12 cellular contexts compared by ENCODE assay signal in genomic region chr3:100042144-100042543, GRCh38.
DNase-seq lines count a peak whose midpoint lies in the region; ATAC-seq, FAIRE-seq and TF ChIP-seq lines count a peak whose summit lies in the region.
"Had no signal": no experiment of that assay in that cellular context is flagged by ENCODE, and none has a peak within 500 bp of the region (broad histone marks: within the 10 kb centered on the region; RNA-seq: fewer than 3 reads in every experiment).

No MANE protein-coding gene starts in this region.

- H2AFZ ChIP-seq in smooth muscle cell (ENCODE audit: low read depth), result no peak overlapping the region

- H3K9me3 Mint-ChIP-seq in activated naive CD4-positive, alpha-beta T cell treated with anti-CD3 and anti-CD28 coated beads, Interleukin-2, amount 10 ng/mL, durations not matched to agents 7 days and 5 days, result no peaks in the 10 kb centered on the region
- H3K9me3 Mint-ChIP-seq: effector memory CD8-positive, alpha-beta T cell had no signal

- TF ChIP-seq POLR2A in H54 (IDR thresholded peaks at IDR 0.05; ENCODE audit: low read depth, low read length) (no peak), adrenal gland (IDR thresholded peaks at IDR 0.05) (peak in 1 of 2 donors; percentile 63)

- peak overlapping the region; percentile 83 for H3K9ac ChIP-seq in smooth muscle cell (ENCODE audit: low read depth)

- H3K27ac ChIP-seq in adrenal gland (peak overlapping the region; percentile 81 to 95 (median 87)), smooth muscle cell (ENCODE audit: low read depth) (peak overlapping the region; percentile 98)

- H3K36me3 ChIP-seq in adrenal gland (replicated peaks in 1 of 2) (no peaks in the 10 kb centered on the region), smooth muscle cell (ENCODE audit: low read depth) (no peaks in the 10 kb centered on the region)

- no peak overlapping the region for H3K4me3 Mint-ChIP-seq in activated naive CD4-positive, alpha-beta T cell treated with anti-CD3 and anti-CD28 coated beads, Interleukin-2, amount 10 ng/mL, durations not matched to agents 7 days and 5 days
- H3K4me3 Mint-ChIP-seq: effector memory CD8-positive, alpha-beta T cell had no signal

- H3K36me3 Mint-ChIP-seq in activated naive CD4-positive, alpha-beta T cell treated with anti-CD3 and anti-CD28 coated beads, Interleukin-2, amount 10 ng/mL, durations not matched to agents 7 days and 5 days, result no peaks in the 10 kb centered on the region

- peaks cover 39% of the 10 kb centered on the region for H3F3A ChIP-seq in smooth muscle cell (ENCODE audit: low read depth)

- H4K20me1 ChIP-seq in smooth muscle cell (ENCODE audit: low read depth), result no peaks in the 10 kb centered on the region

- CTCF ChIA-PET in activated naive CD4-positive, alpha-beta T cell treated with anti-CD3 and anti-CD28 coated beads, Interleukin-2, amount 10 ng/mL, durations not matched to agents 7 days and 5 days (lab: Charles Lee), result no interaction called here

- WGBS in adrenal gland, 4 donors, result 24 to 32% (median 29%) methylated on average over 2 of the region's 2 CpGs
- 15% methylated on average over 2 of the region's 2 CpGs for WGBS in smooth muscle cell (ENCODE audit: low lambda C conversion rate)

- no peak for DNase-seq in H54 (ENCODE audit: insufficient read length, low spot score)
- DNase-seq in adrenal gland, result peak in 6 of 7 donors; percentile 29 to 75 (median 66)
- no peak for DNase-seq in left ventricle myocardium superior
- DNase-seq in smooth muscle cell (lab: John Stamatoyannopoulos, UW; ENCODE audit: unreplicated experiment), result no peak
- no peak for DNase-seq in activated naive CD4-positive, alpha-beta T cell treated with anti-CD3 and anti-CD28 coated beads, Interleukin-2, amount 10 ng/mL, durations not matched to agents 7 days and 5 days
- DNase-seq in NCI-H2107 treated with DMSO at 0.1 percent for 48 hours (lab: John Stamatoyannopoulos, UW; ENCODE audit: unreplicated experiment), result no peak
- DNase-seq: effector memory CD8-positive, alpha-beta T cell; NCI-H1694 treated with DMSO at 0.1 percent for 48 hours; retina had no signal

- TF ChIP-seq CTCF in adrenal gland (IDR thresholded peaks at IDR 0.05) (no peak), smooth muscle cell (IDR thresholded peaks at IDR 0.05; ENCODE audit: borderline replicate concordance, insufficient read depth, poor library complexity, severe bottlenecking) (no peak)

- H3K4me1 ChIP-seq in adrenal gland (replicated peaks in 1 of 2), result peaks cover 35 to 58% of the 10 kb centered on the region in 2 donors
- H3K4me1 ChIP-seq in smooth muscle cell (ENCODE audit: low read depth), result peaks cover 29% of the 10 kb centered on the region

- ATAC-seq in left ventricle myocardium superior (peak; percentile 15), HG02798 (IDR thresholded peaks at IDR 0.05; ENCODE audit: poor library complexity, unreplicated experiment) (no peak), GM19395 (IDR thresholded peaks at IDR 0.05; ENCODE audit: unreplicated experiment) (no peak)
- ATAC-seq: effector memory CD8-positive, alpha-beta T cell had no signal

- peaks cover 2% of the 10 kb centered on the region for H3K4me1 Mint-ChIP-seq in activated naive CD4-positive, alpha-beta T cell treated with anti-CD3 and anti-CD28 coated beads, Interleukin-2, amount 10 ng/mL, durations not matched to agents 7 days and 5 days

- peak overlapping the region; percentile 68 for H3K4me2 ChIP-seq in smooth muscle cell

- peak; percentile 95 for FAIRE-seq in H54 (lab: Jason Lieb, UNC)
- FAIRE-seq: TTC549 had no signal

- no peaks in the 10 kb centered on the region for H3K79me2 ChIP-seq in smooth muscle cell (ENCODE audit: low read depth)

- no peak overlapping the region for H3K27ac Mint-ChIP-seq in activated naive CD4-positive, alpha-beta T cell treated with anti-CD3 and anti-CD28 coated beads, Interleukin-2, amount 10 ng/mL, durations not matched to agents 7 days and 5 days
- H3K27ac Mint-ChIP-seq: effector memory CD8-positive, alpha-beta T cell had no signal

- H3K4me3 ChIP-seq in adrenal gland, result peak overlapping the region in 1 of 4 donors; percentile 20
- no peak overlapping the region for H3K4me3 ChIP-seq in smooth muscle cell

- intact Hi-C loops in adrenal gland (cut with DNase I), result no loop called here
- intact Hi-C loops in left ventricle myocardium superior (cut with micrococcal nuclease), result no loop called here

- H3K27me3 ChIP-seq in adrenal gland, result no peaks in the 10 kb centered on the region
- no peaks in the 10 kb centered on the region for H3K27me3 ChIP-seq in smooth muscle cell (ENCODE audit: low read depth)

- no peaks in the 10 kb centered on the region for H3K27me3 Mint-ChIP-seq in activated naive CD4-positive, alpha-beta T cell treated with anti-CD3 and anti-CD28 coated beads, Interleukin-2, amount 10 ng/mL, durations not matched to agents 7 days and 5 days
- H3K27me3 Mint-ChIP-seq: effector memory CD8-positive, alpha-beta T cell had no signal

- H3K9me3 ChIP-seq in adrenal gland (replicated peaks in 1 of 3) (no peaks in the 10 kb centered on the region), smooth muscle cell (replicated peaks; ENCODE audit: low read depth) (no peaks in the 10 kb centered on the region)

Comparison
In these comparisons a context has a peak if more than half of its experiments do, and no peak if none do; other contexts are left out.
1. DNase-seq: peak in adrenal gland (6 of 7); none in H54 (single experiment), left ventricle myocardium superior (single experiment), smooth muscle cell (single experiment), activated naive CD4-positive, alpha-beta T cell treated with anti-CD3 and anti-CD28 coated beads, Interleukin-2, amount 10 ng/mL, durations not matched to agents 7 days and 5 days (single experiment) and NCI-H2107 treated with DMSO at 0.1 percent for 48 hours (single experiment).